ENCODE assay signal across 8 cellular contexts in genomic region chr5:124519396-124519795, GRCh38.
DNase-seq lines count a peak whose midpoint lies in the region; ATAC-seq and TF ChIP-seq lines count a peak whose summit lies in the region.

No MANE protein-coding gene starts in this region.

- H3K36me3 ChIP-seq in PC-3 (ENCODE audit: low read depth, low read length), result no peaks in the 10 kb centered on the region

- H3K4me2 ChIP-seq in PC-3 (ENCODE audit: low read length), result no peak overlapping the region

- no TSS peak for BruUV-seq in PC-3 (replicated peaks; lab: Mats Ljungman, UMichigan)

- H3K9me3 ChIP-seq in PC-3 (ENCODE audit: low read length), result no peaks in the 10 kb centered on the region

- CTCF ChIA-PET in AG04449 (lab: Yijun Ruan, JAX) (no interaction called here), PC-3 (lab: Charles Lee) (no interaction called here)

- H3K4me1 ChIP-seq in PC-3 (ENCODE audit: insufficient read depth, low read length), result no peaks in the 10 kb centered on the region

- no peaks in the 10 kb centered on the region for H3K27me3 ChIP-seq in PC-3 (ENCODE audit: low read length)

- H3K79me2 ChIP-seq in PC-3 (ENCODE audit: low read length), result no peaks in the 10 kb centered on the region

- no peak for TF ChIP-seq CTCF in AG04449 (IDR thresholded peaks at IDR 0.05; ENCODE audit: insufficient read depth, low read length, missing control alignments)
- no peak for TF ChIP-seq CTCF in epithelial cell of proximal tubule (conservative IDR thresholded peaks at IDR 0.05; ENCODE audit: low read depth, low read length)
- TF ChIP-seq CTCF in PC-3 (conservative IDR thresholded peaks at IDR 0.05; ENCODE audit: low read depth, low read length), result no peak

- no peak overlapping the region for H3K27ac ChIP-seq in PC-3 (ENCODE audit: low read length)

- intact Hi-C loops in PC-3 (cut with micrococcal nuclease), result no loop called here

- no peak overlapping the region for H3K4me3 ChIP-seq in AG04449 (ENCODE audit: low read depth, low read length)
- H3K4me3 ChIP-seq in epithelial cell of proximal tubule (ENCODE audit: low read depth, low read length), result no peak overlapping the region
- no peak overlapping the region for H3K4me3 ChIP-seq in PC-3 (ENCODE audit: low read length)

- H3K9me2 ChIP-seq in PC-3 (replicated peaks; ENCODE audit: low read length), result no peaks in the 10 kb centered on the region

- DNase-seq in AG04449 (ENCODE audit: low read depth, low spot score) (peak; percentile 77), epithelial cell of proximal tubule (ENCODE audit: low read depth) (peak; percentile 32), NCI-H2081 (lab: John Stamatoyannopoulos, UW) (no peak), PC-3 (no peak), middle frontal gyrus (ENCODE audit: extremely low spot score, low spot score) (no peak), NCI-H2227 (lab: John Stamatoyannopoulos, UW; ENCODE audit: unreplicated experiment) (no peak)

- no peaks in the 10 kb centered on the region for H4K20me1 ChIP-seq in PC-3 (ENCODE audit: low read length)

- peak; percentile 89 for ATAC-seq in GM21360 (IDR thresholded peaks at IDR 0.05; ENCODE audit: unreplicated experiment)
- ATAC-seq in HG03571 (IDR thresholded peaks at IDR 0.05; ENCODE audit: unreplicated experiment), result peak; percentile 73
- ATAC-seq in PC-3, result no peak

- no peaks in the 10 kb centered on the region for H3F3A ChIP-seq in PC-3 (ENCODE audit: low read length, unreplicated experiment)

- no peak overlapping the region for H2AFZ ChIP-seq in PC-3 (ENCODE audit: low read length)

- no peak overlapping the region for H3K9ac ChIP-seq in PC-3 (ENCODE audit: low read length)

- POLR2A ChIA-PET in AG04449 (lab: Yijun Ruan, JAX), result interaction anchor here (0.6 kb wide), 1 partner anchor 63 kb away, joined by 3 read pairs; no protein-coding TSS in a partner anchor
- POLR2A ChIA-PET in PC-3 (lab: Charles Lee; ENCODE audit: unreplicated experiment), result no interaction called here

Comparison
In these comparisons a context has a peak if more than half of its experiments do, and no peak if none do; other contexts are left out.
1. DNase-seq: peak in AG04449 (single experiment) and epithelial cell of proximal tubule (single experiment); none in NCI-H2081 (0 of 2), PC-3 (single experiment), middle frontal gyrus (single experiment) and NCI-H2227 (single experiment).